1 cellular context compared by ENCODE assay signal in genomic region chr22:20015971-20016733, GRCh38.
A peak's percentile ranks its signal among the peaks of the same experiment; 100 is the strongest.
TF ChIP-seq lines count a peak whose summit lies in the region.

No MANE protein-coding gene starts in this region.

TF ChIP-seq in K562, 482 proteins besides CTCF, POLR2A, EP300 and RAD21 (continued from another document):
- TF ChIP-seq GABPB1 (CRISPR knock-in tag; IDR thresholded peaks at IDR 0.05) (no peak), ZNF212 (CRISPR knock-in tag; IDR thresholded peaks at IDR 0.05) (peak; percentile 74; the same call in 1 of the 2 replicates), KDM2B (CRISPR knock-in tag; IDR thresholded peaks at IDR 0.05) (peak; percentile 98), DPF2 (IDR thresholded peaks at IDR 0.05) (no peak), ZNF561 (CRISPR knock-in tag; conservative IDR thresholded peaks at IDR 0.05) (no peak), HIVEP1 (CRISPR knock-in tag; IDR thresholded peaks at IDR 0.05) (no peak), SMAD1 (IDR thresholded peaks at IDR 0.05; ENCODE audit: low read depth, low read length, partially characterized antibody) (peak; percentile 59), TAF7 (tag; IDR thresholded peaks at IDR 0.05) (no peak), NUFIP1 (IDR thresholded peaks at IDR 0.05; ENCODE audit: partially characterized antibody) (no peak), FOXK1 (CRISPR knock-in tag; IDR thresholded peaks at IDR 0.05; ENCODE audit: borderline replicate concordance) (no peak), MYNN (IDR thresholded peaks at IDR 0.05) (no peak), MYNN (CRISPR knock-in tag; IDR thresholded peaks at IDR 0.05) (no peak), E2F6 (IDR thresholded peaks at IDR 0.05; ENCODE audit: borderline replicate concordance in 1 of 2, extremely low read depth in 1 of 2, insufficient read depth in 1 of 2, insufficient read length in 1 of 2, low read depth in 1 of 2, low read length in 1 of 2, poor library complexity in 1 of 2, severe bottlenecking in 1 of 2) (peak; percentile 56 to 89), HINFP (tag; conservative IDR thresholded peaks at IDR 0.05; ENCODE audit: low read depth) (no peak), ZNF551 (CRISPR knock-in tag; IDR thresholded peaks at IDR 0.05) (no peak), HES1 (IDR thresholded peaks at IDR 0.05; ENCODE audit: low read depth) (no peak), ZNF408 (CRISPR knock-in tag; IDR thresholded peaks at IDR 0.05; ENCODE audit: low read depth) (no peak), JUN (IDR thresholded peaks at IDR 0.05; ENCODE audit: borderline replicate concordance, low read depth, low read length) (no peak), JUN (CRISPR knock-in tag; IDR thresholded peaks at IDR 0.05; ENCODE audit: borderline replicate concordance) (no peak), GATAD2A (IDR thresholded peaks at IDR 0.05) (no peak), CGGBP1 (CRISPR knock-in tag; IDR thresholded peaks at IDR 0.05) (no peak; the same call in 1 of the 2 replicates), SIN3A (IDR thresholded peaks at IDR 0.05; ENCODE audit: borderline replicate concordance in 2 of 2, control insufficient read depth in 1 of 2, low read depth in 2 of 2, low read length in 2 of 2) (peak in 1 of 2 experiments; percentile 80; a peak in 2 of 4 replicates), RBM15 (IDR thresholded peaks at IDR 0.05; ENCODE audit: insufficient read depth, low read length) (no peak), TSC22D4 (tag; IDR thresholded peaks at IDR 0.05) (no peak), TCF3 (CRISPR knock-in tag; IDR thresholded peaks at IDR 0.05) (no peak), ZNF41 (CRISPR knock-in tag; conservative IDR thresholded peaks at IDR 0.05) (no peak), ESRRA (IDR thresholded peaks at IDR 0.05; ENCODE audit: borderline replicate concordance, low read depth) (no peak), ZFP36 (IDR thresholded peaks at IDR 0.05; ENCODE audit: low read depth, low read length, partially characterized antibody) (no peak), HBP1 (CRISPR knock-in tag; IDR thresholded peaks at IDR 0.05) (no peak), USF2 (CRISPR knock-in tag; IDR thresholded peaks at IDR 0.05) (no peak), FOXM1 (IDR thresholded peaks at IDR 0.05; ENCODE audit: low read depth) (no peak), FOXM1 (CRISPR knock-in tag; IDR thresholded peaks at IDR 0.05; ENCODE audit: low read depth) (no peak), ZKSCAN3 (CRISPR knock-in tag; IDR thresholded peaks at IDR 0.05) (no peak), BMI1 (IDR thresholded peaks at IDR 0.05; ENCODE audit: low read length) (no peak), ZBTB9 (CRISPR knock-in tag; IDR thresholded peaks at IDR 0.05) (no peak; the same call in 1 of the 2 replicates), SMAD3 (CRISPR knock-in tag; conservative IDR thresholded peaks at IDR 0.05) (no peak), KLF13 (tag; IDR thresholded peaks at IDR 0.05; ENCODE audit: borderline replicate concordance, low read depth) (peak; percentile 76; the same call in 1 of the 2 replicates), THAP12 (CRISPR knock-in tag; IDR thresholded peaks at IDR 0.05) (peak; percentile 88), ZBED1 (IDR thresholded peaks at IDR 0.05) (no peak), NONO (IDR thresholded peaks at IDR 0.05; ENCODE audit: low read depth in 2 of 2, low read length in 1 of 2) (no peak), SIRT6 (IDR thresholded peaks at IDR 0.05; ENCODE audit: low read depth, low read length) (no peak)
